ENCODE assay signal across 13 cellular contexts in the genomic region with DNA sequence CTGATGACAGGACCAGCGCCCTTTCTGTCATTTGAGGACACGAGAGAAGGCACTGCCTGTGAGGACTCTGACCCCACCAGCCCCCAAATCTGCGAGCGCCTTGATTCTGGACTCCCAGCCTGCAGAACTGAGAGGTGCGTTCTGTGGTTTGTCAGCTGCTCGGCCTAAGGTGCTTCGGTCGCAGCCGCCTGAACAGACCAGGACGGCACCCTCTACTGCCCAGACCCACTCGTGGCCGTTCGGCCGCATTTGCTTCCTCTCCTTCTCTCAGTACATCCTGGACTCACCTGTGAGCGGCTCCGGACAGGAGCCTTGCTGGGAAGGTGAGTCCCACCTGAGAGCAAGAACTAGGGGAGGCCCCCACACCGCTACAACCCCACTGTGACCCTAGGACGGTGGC. TPM values are rescaled to one million over a fixed set of nuclear protein-coding genes. Genes with fewer than 3 reads are reported as not detected.
A peak's percentile ranks its signal among the peaks of the same experiment; 100 is the strongest.
DNase-seq lines count a peak whose midpoint lies in the region; ATAC-seq and TF ChIP-seq lines count a peak whose summit lies in the region.
"Had no signal": no experiment of that assay in that cellular context is flagged by ENCODE, and none has a peak within 500 bp of the region (broad histone marks: within the 10 kb centered on the region; RNA-seq: fewer than 3 reads in every experiment).

No MANE protein-coding gene starts in this region.

- no peaks in the 10 kb centered on the region; the same call in 2 of the 3 replicates for H3K4me1 Mint-ChIP-seq in GM23338
- peaks cover 17% of the 10 kb centered on the region for H3K4me1 Mint-ChIP-seq in endothelial cell (ENCODE audit: unreplicated experiment)
- H3K4me1 Mint-ChIP-seq in progenitor cell of endocrine pancreas (ENCODE audit: low read depth): peaks cover 14% of the 10 kb centered on the region
- peaks cover 14% of the 10 kb centered on the region for H3K4me1 Mint-ChIP-seq in activated CD4-positive, alpha-beta T cell treated with anti-CD3 and anti-CD28 coated beads, Interleukin-2, amount 10 ng/mL, durations not matched to agents 7 days and 5 days

- H3K36me3 ChIP-seq in GM23338 (ENCODE audit: insufficient read depth): 0 out of 2 replicates have a peak, but pooled peaks cover 3% of the 10 kb centered on the region
- H3K36me3 ChIP-seq in RWPE2 (ENCODE audit: low read depth): peaks cover 16% of the 10 kb centered on the region

- H3K27ac ChIP-seq in GM23338 (ENCODE audit: low read depth) (no peak overlapping the region), RWPE2 (ENCODE audit: poor library complexity, severe bottlenecking) (no peak overlapping the region)

- H3K4me3 ChIP-seq in GM23338 (no peak overlapping the region), RWPE2 (ENCODE audit: severe bottlenecking) (no peak overlapping the region)
- H3K4me3 ChIP-seq: BLaER1 treated with 17β-estradiol and CSF1 and Interleukin-3, amounts not matched to agents 10 nM and 100 nM had no signal

- TF ChIP-seq CTCF in GM23338 (conservative IDR thresholded peaks at IDR 0.05; ENCODE audit: low read depth in 2 of 2) (peak in 1 of 2 experiments; percentile 25; a peak in 1 of 4 replicates), RWPE2 (IDR thresholded peaks at IDR 0.05; ENCODE audit: poor library complexity, severe bottlenecking) (no peak), endothelial cell (IDR thresholded peaks at IDR 0.05; ENCODE audit: unreplicated experiment) (no peak), progenitor cell of endocrine pancreas (IDR thresholded peaks at IDR 0.05; ENCODE audit: unreplicated experiment) (no peak)

- peak; percentile 64 for ATAC-seq in GM23338
- ATAC-seq in RWPE2 (ENCODE audit: low read depth): no peak

- H3K4me1 ChIP-seq in GM23338 (ENCODE audit: insufficient read depth) (no peaks in the 10 kb centered on the region), RWPE2 (ENCODE audit: insufficient read depth, poor library complexity, severe bottlenecking) (no peaks in the 10 kb centered on the region)

- H3K4me2 ChIP-seq in GM23338: no peak overlapping the region

- H3K27me3 Mint-ChIP-seq in GM23338 (ENCODE audit: insufficient read depth, low read depth, poor library complexity) (peaks cover 3% of the 10 kb centered on the region), endothelial cell (ENCODE audit: unreplicated experiment) (peaks cover 4% of the 10 kb centered on the region), progenitor cell of endocrine pancreas (no peaks in the 10 kb centered on the region)
- no peaks in the 10 kb centered on the region for H3K27me3 Mint-ChIP-seq in activated CD4-positive, alpha-beta T cell treated with anti-CD3 and anti-CD28 coated beads, Interleukin-2, amount 10 ng/mL, durations not matched to agents 7 days and 5 days
- H3K27me3 Mint-ChIP-seq: CD4-positive, CD25-positive, alpha-beta regulatory T cell; IgD-negative memory B cell had no signal

- POLR2A ChIA-PET in activated CD4-positive, alpha-beta T cell treated with anti-CD3 and anti-CD28 coated beads, Interleukin-2, amount 10 ng/mL, durations not matched to agents 7 days and 5 days (lab: Charles Lee): no interaction called here

- H3K9me3 ChIP-seq in RWPE2 (ENCODE audit: severe bottlenecking): no peaks in the 10 kb centered on the region

- H3K4me3 Mint-ChIP-seq in GM23338 (no peak overlapping the region), endothelial cell (ENCODE audit: unreplicated experiment) (no peak overlapping the region), progenitor cell of endocrine pancreas (ENCODE audit: low read depth) (no peak overlapping the region)
- H3K4me3 Mint-ChIP-seq in activated CD4-positive, alpha-beta T cell treated with anti-CD3 and anti-CD28 coated beads, Interleukin-2, amount 10 ng/mL, durations not matched to agents 7 days and 5 days: no peak overlapping the region
- H3K4me3 Mint-ChIP-seq: CD4-positive, CD25-positive, alpha-beta regulatory T cell had no signal

- H3K27ac Mint-ChIP-seq in GM23338 (no peak overlapping the region), endothelial cell (ENCODE audit: unreplicated experiment) (peak overlapping the region; percentile 18), progenitor cell of endocrine pancreas (peak overlapping the region; percentile 62)
- H3K27ac Mint-ChIP-seq in activated CD4-positive, alpha-beta T cell treated with anti-CD3 and anti-CD28 coated beads, Interleukin-2, amount 10 ng/mL, durations not matched to agents 7 days and 5 days: no peak overlapping the region
- H3K27ac Mint-ChIP-seq: IgD-negative memory B cell had no signal

- H3K36me3 Mint-ChIP-seq in GM23338 (ENCODE audit: low read depth) (peaks cover 29% of the 10 kb centered on the region), endothelial cell (ENCODE audit: low read depth, unreplicated experiment) (peaks cover 15% of the 10 kb centered on the region), progenitor cell of endocrine pancreas (ENCODE audit: insufficient read depth) (peaks cover 19% of the 10 kb centered on the region)
- peaks cover 9% of the 10 kb centered on the region for H3K36me3 Mint-ChIP-seq in activated CD4-positive, alpha-beta T cell treated with anti-CD3 and anti-CD28 coated beads, Interleukin-2, amount 10 ng/mL, durations not matched to agents 7 days and 5 days (ENCODE audit: low read depth)

- DNase-seq in GM23338 (ENCODE audit: low spot score) (no peak), RWPE2 (ENCODE audit: low spot score) (peak; percentile 42), endothelial cell (ENCODE audit: low spot score) (no peak), progenitor cell of endocrine pancreas (ENCODE audit: low spot score, unreplicated experiment) (no peak), NCI-H2196 treated with DMSO at 0.1 percent for 48 hours (lab: John Stamatoyannopoulos, UW; ENCODE audit: unreplicated experiment) (no peak), NCI-H2227 treated with DMSO at 0.1 percent for 48 hours (lab: John Stamatoyannopoulos, UW) (no peak)
- DNase-seq in activated CD4-positive, alpha-beta T cell treated with anti-CD3 and anti-CD28 coated beads, Interleukin-2, amount 10 ng/mL, durations not matched to agents 7 days and 5 days: no peak
- DNase-seq: ACHN; CD4-positive, CD25-positive, alpha-beta regulatory T cell; DMS53; GF-D8 had no signal

- H2AFZ ChIP-seq in GM23338: no peak overlapping the region

- H3K9me2 ChIP-seq in GM23338 (ENCODE audit: insufficient read depth): no peaks in the 10 kb centered on the region

- no peaks in the 10 kb centered on the region for H3F3A ChIP-seq in GM23338 (replicated peaks; ENCODE audit: low read depth)

- H4K20me1 ChIP-seq in GM23338 (replicated peaks; ENCODE audit: insufficient read depth): peaks cover 41% of the 10 kb centered on the region

- CTCF ChIA-PET in activated CD4-positive, alpha-beta T cell treated with anti-CD3 and anti-CD28 coated beads, Interleukin-2, amount 10 ng/mL, durations not matched to agents 7 days and 5 days (lab: Charles Lee): no interaction called here

- no peaks in the 10 kb centered on the region for H3K27me3 ChIP-seq in GM23338 (ENCODE audit: insufficient read depth)
- no peaks in the 10 kb centered on the region for H3K27me3 ChIP-seq in RWPE2 (ENCODE audit: insufficient read depth, poor library complexity, severe bottlenecking)
- H3K27me3 ChIP-seq: BLaER1 treated with 17β-estradiol and CSF1 and Interleukin-3, amounts not matched to agents 10 nM and 100 nM had no signal

- H3K9me3 Mint-ChIP-seq in GM23338 (no peaks in the 10 kb centered on the region), endothelial cell (ENCODE audit: unreplicated experiment) (no peaks in the 10 kb centered on the region), progenitor cell of endocrine pancreas (ENCODE audit: low read depth) (no peaks in the 10 kb centered on the region)
- H3K9me3 Mint-ChIP-seq in activated CD4-positive, alpha-beta T cell treated with anti-CD3 and anti-CD28 coated beads, Interleukin-2, amount 10 ng/mL, durations not matched to agents 7 days and 5 days: no peaks in the 10 kb centered on the region
- H3K9me3 Mint-ChIP-seq: IgD-negative memory B cell had no signal

- H3K79me2 ChIP-seq in GM23338 (replicated peaks; ENCODE audit: insufficient read depth): peaks cover 70% of the 10 kb centered on the region

TF ChIP-seq in GM23338, 12 proteins besides CTCF, POLR2A, EP300 and RAD21 (continues in another document):
- TF ChIP-seq ZNF114 (CRISPR knock-in tag; IDR thresholded peaks at IDR 0.05) (no peak), STAT1 (IDR thresholded peaks at IDR 0.05; ENCODE audit: unreplicated experiment) (no peak), EZH2phosphoT487 (IDR thresholded peaks at IDR 0.05; ENCODE audit: unreplicated experiment) (no peak), POLR2AphosphoS5 (IDR thresholded peaks at IDR 0.05; ENCODE audit: low read depth) (no peak), NANOG (IDR thresholded peaks at IDR 0.05; ENCODE audit: borderline replicate concordance) (no peak), ZNF331 (CRISPR knock-in tag; IDR thresholded peaks at IDR 0.05; ENCODE audit: low read depth) (no peak), JUNB (IDR thresholded peaks at IDR 0.05; ENCODE audit: unreplicated experiment) (no peak)

RNA-seq across cellular contexts. Expression of a gene that starts 8.5 kb away (rescaled TPM):
- 49.0 and 53.8 TPM in 2 replicates for total RNA-seq in GM23338 (2014; rRNA removed; shearing (Covaris generic))
- 31.0 and 33.1 TPM in 2 replicates for polyA plus RNA-seq in GM23338 (2016; fragmentation: Nextera tagmentation; extraction: Ambion mirVana)
- total RNA-seq in endothelial cell (ENCODE audit: unreplicated experiment) (84.5 TPM), progenitor cell of endocrine pancreas (79.8 and 87.9 TPM in 2 replicates)
- total RNA-seq in activated CD4-positive, alpha-beta T cell treated with anti-CD3 and anti-CD28 coated beads, Interleukin-2, amount 10 ng/mL, durations not matched to agents 7 days and 5 days: 10 to 100 TPM; 34.9 to 36.8 TPM

RNA-seq across cellular contexts. Expression of a gene that starts 25.1 kb away (rescaled TPM):
- total RNA-seq in GM23338 (2014; rRNA removed; shearing (Covaris generic)): 2.6 and 3.7 TPM in 2 replicates
- polyA plus RNA-seq in GM23338 (2016; fragmentation: Nextera tagmentation; extraction: Ambion mirVana): 1.1 and 1.3 TPM in 2 replicates
- total RNA-seq in endothelial cell (ENCODE audit: unreplicated experiment): 19.9 TPM
- total RNA-seq in progenitor cell of endocrine pancreas: 12.9 and 13.1 TPM in 2 replicates
- under 1 TPM in 1 of 2 experiments, not detected in 1; 0.35 TPM for total RNA-seq in activated CD4-positive, alpha-beta T cell treated with anti-CD3 and anti-CD28 coated beads, Interleukin-2, amount 10 ng/mL, durations not matched to agents 7 days and 5 days

RNA-seq across cellular contexts. Expression of a gene that starts 39.7 kb away (rescaled TPM):
- 2.2 and 4.4 TPM in 2 replicates for total RNA-seq in GM23338 (2014; rRNA removed; shearing (Covaris generic))
- polyA plus RNA-seq in GM23338 (2016; fragmentation: Nextera tagmentation; extraction: Ambion mirVana): 3.0 and 5.7 TPM in 2 replicates
- 23.2 TPM for total RNA-seq in endothelial cell (ENCODE audit: unreplicated experiment)
- total RNA-seq in progenitor cell of endocrine pancreas: 22.6 and 23.7 TPM in 2 replicates
- 10 to 100 TPM; 17.8 to 19.0 TPM for total RNA-seq in activated CD4-positive, alpha-beta T cell treated with anti-CD3 and anti-CD28 coated beads, Interleukin-2, amount 10 ng/mL, durations not matched to agents 7 days and 5 days

RNA-seq across cellular contexts. Expression of a gene that starts 40.0 kb away (rescaled TPM):
- 60.5 and 149 TPM in 2 replicates for total RNA-seq in GM23338 (2014; rRNA removed; shearing (Covaris generic))
- 2,021 and 2,519 TPM in 2 replicates for polyA plus RNA-seq in GM23338 (2016; fragmentation: Nextera tagmentation; extraction: Ambion mirVana)
- total RNA-seq in endothelial cell (ENCODE audit: unreplicated experiment): 289 TPM
- total RNA-seq in progenitor cell of endocrine pancreas: 235 and 236 TPM in 2 replicates
- total RNA-seq in activated CD4-positive, alpha-beta T cell treated with anti-CD3 and anti-CD28 coated beads, Interleukin-2, amount 10 ng/mL, durations not matched to agents 7 days and 5 days: 100 to 1,000 TPM; 162 to 183 TPM

Comparison
In these comparisons a context has a peak if more than half of its experiments do, and no peak if none do; other contexts are left out.
1. H3K27ac Mint-ChIP-seq: peak in endothelial cell (single experiment) and progenitor cell of endocrine pancreas (single experiment); none in GM23338 (single experiment) and activated CD4-positive, alpha-beta T cell treated with anti-CD3 and anti-CD28 coated beads, Interleukin-2, amount 10 ng/mL, durations not matched to agents 7 days and 5 days (single experiment).